In genomic region chr9:92752812-92753404, GRCh38 we compare ENCODE assay signal across 1 cellular context.
TF ChIP-seq lines count a peak whose summit lies in the region.

No MANE protein-coding gene starts in this region.

TF ChIP-seq in GM12878, 131 proteins besides CTCF, POLR2A, EP300 and RAD21:
- TF ChIP-seq ZNF592 (IDR thresholded peaks at IDR 0.05) (no peak), EED (IDR thresholded peaks at IDR 0.05; ENCODE audit: low read depth) (no peak), IRF4 (IDR thresholded peaks at IDR 0.05; ENCODE audit: low read depth, low read length) (no peak), HDAC6 (IDR thresholded peaks at IDR 0.05; ENCODE audit: unreplicated experiment) (no peak), ATF7 (IDR thresholded peaks at IDR 0.05; ENCODE audit: low read depth) (no peak), TARDBP (IDR thresholded peaks at IDR 0.05; ENCODE audit: borderline replicate concordance) (no peak), MEF2A (IDR thresholded peaks at IDR 0.05; ENCODE audit: insufficient read depth, low read depth, low read length) (no peak), POLR2AphosphoS2 (IDR thresholded peaks at IDR 0.05; ENCODE audit: low read depth, low read length) (no peak), ZBTB11 (CRISPR knock-in tag; IDR thresholded peaks at IDR 0.05) (no peak), USF2 (IDR thresholded peaks at IDR 0.05; ENCODE audit: borderline replicate concordance, low read depth, low read length) (no peak), ZNF217 (IDR thresholded peaks at IDR 0.05) (no peak), KAT2A (conservative IDR thresholded peaks at IDR 0.05; ENCODE audit: control insufficient read depth, low read depth, low read length) (no peak), SKIL (IDR thresholded peaks at IDR 0.05; ENCODE audit: low read depth, poor library complexity, severe bottlenecking) (no peak), ESRRA (IDR thresholded peaks at IDR 0.05; ENCODE audit: low read length) (no peak), CHD2 (IDR thresholded peaks at IDR 0.05; ENCODE audit: borderline replicate concordance, low read depth, low read length) (no peak)
TF ChIP-seq in GM12878: peak in this region for 0.
